In genomic region chr9:135036861-135037465, GRCh38 we compare ENCODE assay signal across 17 cellular contexts.
"Had no signal": no experiment of that assay in that cellular context is flagged by ENCODE, and none has a peak within 500 bp of the region (broad histone marks: within the 10 kb centered on the region; RNA-seq: fewer than 3 reads in every experiment).

No MANE protein-coding gene starts in this region.

- H3K4me2 ChIP-seq: neural progenitor cell had no signal

- ATAC-seq: gastroesophageal sphincter, heart right ventricle, left colon, T-cell had no signal

- H3K27ac Mint-ChIP-seq: naive B cell, neural progenitor cell, T-cell had no signal

- H3K9me3 ChIP-seq: ascending aorta, breast epithelium, gastroesophageal sphincter, heart right ventricle, upper lobe of left lung had no signal

- H3K9me3 Mint-ChIP-seq: neural progenitor cell, T-cell had no signal

- DNase-seq: activated CD4-positive, CD25-positive, alpha-beta regulatory T cell treated with anti-CD3 and anti-CD28 coated beads, Interleukin-2, amount 50 U/mL, for 72 hours; activated T-cell treated with anti-CD3 and anti-CD28 coated beads, Interleukin-2, amount 50 U/mL, for 48 hours; heart right ventricle; left colon; naive B cell; stimulated activated CD4-positive, alpha-beta T cell treated with anti-CD3 and anti-CD28 coated beads, Interleukin-4, amount 100 ng/mL, for 24 hours; stimulated activated naive CD4-positive, alpha-beta T cell; substantia nigra; T1000; upper lobe of left lung had no signal

- H3K27ac ChIP-seq: ascending aorta, breast epithelium, gastroesophageal sphincter, heart right ventricle, neural progenitor cell, parathyroid adenoma, SK-N-MC, upper lobe of left lung had no signal

- H3K27me3 ChIP-seq: ascending aorta, neural progenitor cell, upper lobe of left lung had no signal

- H3K9ac ChIP-seq: neural progenitor cell, parathyroid adenoma had no signal

- H3K4me1 ChIP-seq: ascending aorta, breast epithelium, gastroesophageal sphincter, heart right ventricle, neural progenitor cell, parathyroid adenoma, upper lobe of left lung had no signal

- H3K4me3 Mint-ChIP-seq: naive B cell, neural progenitor cell, T-cell had no signal

- H3K4me1 Mint-ChIP-seq: neural progenitor cell, T-cell had no signal

- H3K36me3 Mint-ChIP-seq: naive B cell, neural progenitor cell, T-cell had no signal

- H3K4me3 ChIP-seq: ascending aorta, breast epithelium, gastroesophageal sphincter, heart right ventricle, neural progenitor cell, SK-N-MC, upper lobe of left lung had no signal

- H3K36me3 ChIP-seq: ascending aorta, breast epithelium, gastroesophageal sphincter, heart right ventricle, neural progenitor cell, upper lobe of left lung had no signal
